18 cellular contexts compared by ENCODE assay signal in genomic region chr12:52137746-52138145, GRCh38. TPM values are rescaled to one million over a fixed set of nuclear protein-coding genes. Genes with fewer than 3 reads are reported as not detected.
DNase-seq lines count a peak whose midpoint lies in the region; ATAC-seq and TF ChIP-seq lines count a peak whose summit lies in the region.
"Had no signal": no experiment of that assay in that cellular context is flagged by ENCODE, and none has a peak within 500 bp of the region (broad histone marks: within the 10 kb centered on the region; RNA-seq: fewer than 3 reads in every experiment).

No MANE protein-coding gene starts in this region.

- POLR2A ChIA-PET in IMR-90 (lab: Charles Lee; ENCODE audit: unreplicated experiment): no interaction called here

- peaks cover 2% of the 10 kb centered on the region for H3K4me1 ChIP-seq in IMR-90 (ENCODE audit: control insufficient read depth, insufficient read depth, low read length)
- no peaks in the 10 kb centered on the region for H3K4me1 ChIP-seq in transverse colon

- intact Hi-C loops in left cardiac atrium (cut with DNase I) (no loop called here), Right ventricle myocardium inferior (cut with DNase I) (no loop called here), IMR-90 (cut with micrococcal nuclease) (loop anchor here (1.0 kb wide), 1 partner anchor 46 kb away; no protein-coding TSS in a partner anchor), transverse colon (cut with DNase I; ENCODE audit: low total_unique reads) (no loop called here)

- no peak overlapping the region for H3K14ac ChIP-seq in IMR-90 (replicated peaks; ENCODE audit: low read depth, low read length)

- no peak for TF ChIP-seq RAD21 in IMR-90 (IDR thresholded peaks at IDR 0.05; ENCODE audit: low read length)

- H3K9me3 ChIP-seq in IMR-90 (ENCODE audit: control insufficient read depth, insufficient read depth, low read length) (no peaks in the 10 kb centered on the region), transverse colon (no peaks in the 10 kb centered on the region)
- H3K9me3 ChIP-seq: A549, BE2C had no signal

- no peak overlapping the region for H4K8ac ChIP-seq in IMR-90 (ENCODE audit: low read depth in 2 of 2, low read length in 2 of 2)

- H3K36me3 ChIP-seq in IMR-90 (ENCODE audit: control insufficient read depth, insufficient read depth, low read length) (no peaks in the 10 kb centered on the region), transverse colon (no peaks in the 10 kb centered on the region)
- H3K36me3 ChIP-seq: BE2C had no signal

- H3K9ac ChIP-seq in IMR-90 (ENCODE audit: low read depth, low read length): no peak overlapping the region
- H3K9ac ChIP-seq: GM23248 had no signal

- peaks cover 17% of the 10 kb centered on the region for H3K27me3 ChIP-seq in IMR-90 (ENCODE audit: control insufficient read depth, insufficient read depth, low read length)
- H3K27me3 ChIP-seq in transverse colon: no peaks in the 10 kb centered on the region
- H3K27me3 ChIP-seq: BE2C had no signal

- H3K27ac ChIP-seq in IMR-90 (ENCODE audit: insufficient read depth, low read length) (no peak overlapping the region), transverse colon (no peak overlapping the region)
- H3K27ac ChIP-seq: C4-2B, GM23248 had no signal

- no peak overlapping the region for H2BK5ac ChIP-seq in IMR-90 (ENCODE audit: low read depth, low read length, poor library complexity, severe bottlenecking)

- no peak overlapping the region for H3K23ac ChIP-seq in IMR-90 (ENCODE audit: low read depth, low read length)

- no TSS peak for BruUV-seq in IMR-90 (replicated peaks; lab: Mats Ljungman, UMichigan)

- ATAC-seq in left cardiac atrium (no peak), Right ventricle myocardium inferior (no peak), IMR-90 (ENCODE audit: low read depth) (no peak)
- ATAC-seq: A549, GM12878 had no signal

- H2BK20ac ChIP-seq in IMR-90 (ENCODE audit: low read depth, low read length): no peak overlapping the region

- WGBS in IMR-90 (ENCODE audit: extremely low coverage in 2 of 2, insufficient read length in 1 of 2), 2 experiments: 86% methylated on average over 4 of the region's 5 CpGs; no CpG with 5 or more reads in 1 of the 2 experiments
- 83% methylated on average over 5 of the region's 5 CpGs; no CpG with 5 or more reads in 1 of the 2 donors for WGBS in transverse colon (ENCODE audit: low coverage in 1 of 2), 2 donors

- no peak overlapping the region for H3K4ac ChIP-seq in IMR-90 (ENCODE audit: low read depth, low read length)

- no peaks in the 10 kb centered on the region for H4K20me1 ChIP-seq in IMR-90 (ENCODE audit: insufficient read depth, low read length)

- H4K5ac ChIP-seq in IMR-90 (ENCODE audit: low read depth, low read length): no peak overlapping the region

- H4K91ac ChIP-seq in IMR-90 (ENCODE audit: insufficient read depth, low read depth, low read length): no peak overlapping the region

- no peaks in the 10 kb centered on the region for H3K79me1 ChIP-seq in IMR-90 (ENCODE audit: low read depth in 1 of 2, low read length in 2 of 2)

- TF ChIP-seq CTCF in IMR-90 (conservative IDR thresholded peaks at IDR 0.05; ENCODE audit: low read depth, low read length): no peak
- TF ChIP-seq CTCF in transverse colon (IDR thresholded peaks at IDR 0.05): no peak

- H3K56ac ChIP-seq in IMR-90 (ENCODE audit: extremely low read depth, insufficient read depth, low read length): no peak overlapping the region

- dilution Hi-C loops in IMR-90 (cut with HindIII; ENCODE audit: low sequenced_read_pairs, unreplicated experiment): no loop called here

- H3K4me3 ChIP-seq in IMR-90 (ENCODE audit: insufficient read depth, low read depth, low read length): no peak overlapping the region
- no peak overlapping the region for H3K4me3 ChIP-seq in transverse colon
- H3K4me3 ChIP-seq: A549, GM12878, GM23248 had no signal

- CTCF ChIA-PET in IMR-90 (lab: Yijun Ruan, JAX): no interaction called here

- no peak for TF ChIP-seq EP300 in transverse colon (IDR thresholded peaks at IDR 0.05; ENCODE audit: low read depth)

- no peak overlapping the region for H2BK15ac ChIP-seq in IMR-90 (ENCODE audit: low read depth, low read length)

- no peak overlapping the region for H3K4me2 ChIP-seq in IMR-90 (ENCODE audit: low read depth, low read length)
- H3K4me2 ChIP-seq: A549 had no signal

- no peak overlapping the region for H2AK9ac ChIP-seq in IMR-90 (replicated peaks; ENCODE audit: low read depth, low read length, poor library complexity)

- no peak overlapping the region for H3K18ac ChIP-seq in IMR-90 (ENCODE audit: low read depth, low read length)

- TF ChIP-seq POLR2A in IMR-90 (IDR thresholded peaks at IDR 0.05; ENCODE audit: low read depth, low read length): no peak
- no peak for TF ChIP-seq POLR2A in transverse colon (IDR thresholded peaks at IDR 0.05)

- H3K9me1 ChIP-seq in IMR-90 (ENCODE audit: insufficient read depth, low read length): 0 out of 2 replicates have a peak, but pooled peaks cover 3% of the 10 kb centered on the region

- peak; percentile 15 for DNase-seq in left cardiac atrium
- DNase-seq in Right ventricle myocardium inferior (ENCODE audit: missing footprints): no peak
- no peak for DNase-seq in IMR-90
- peak; percentile 50 for DNase-seq in islet precursor cell
- DNase-seq in NCI-H187 treated with DMSO at 0.1 percent for 48 hours (lab: John Stamatoyannopoulos, UW): no peak
- no peak for DNase-seq in transverse colon
- DNase-seq in stimulated activated naive CD4-positive, alpha-beta T cell treated with Interleukin-2 at 50 U/mL for 16 hours (lab: John Stamatoyannopoulos, UW): no peak
- DNase-seq: BE2C; CD4-positive, alpha-beta memory T cell; DMS79; GM23248; H7 had no signal

- H2AK5ac ChIP-seq in IMR-90 (ENCODE audit: low read depth, low read length): 0 out of 2 replicates have a peak overlapping the region, but pooled peaks have one; percentile 13

- H2BK120ac ChIP-seq in IMR-90 (ENCODE audit: low read depth, low read length): no peak overlapping the region

- no peak overlapping the region for H2AFZ ChIP-seq in IMR-90 (replicated peaks; ENCODE audit: low read length, poor library complexity)
- H2AFZ ChIP-seq: GM23248 had no signal

- in situ Hi-C loops in IMR-90 (cut with MboI; ENCODE audit: low sequenced_read_pairs) (no loop called here), transverse colon (cut with MboI; ENCODE audit: low pct_ligation_motif_present in 1 of 4, low pct_unique_long_range_greater_than_20kb in 1 of 4, low sequenced_read_pairs in 3 of 4) (no loop called here)

TF ChIP-seq in IMR-90, 13 proteins besides CTCF, POLR2A, EP300 and RAD21:
- TF ChIP-seq USF2 (IDR thresholded peaks at IDR 0.05; ENCODE audit: low read depth, low read length) (no peak), FOS (IDR thresholded peaks at IDR 0.05; ENCODE audit: low read depth, low read length) (no peak)

RNA-seq across cellular contexts. Expression of gene KRT80, which starts 54.1 kb away (rescaled TPM):
- under 1 TPM in 1 of 2 donors, not detected in 1; 0.44 TPM for total RNA-seq in left cardiac atrium
- not detected for total RNA-seq in Right ventricle myocardium inferior
- 0.54 and 0.56 TPM in 2 replicates for total RNA-seq in IMR-90 (2012; rRNA removed)
- polyA plus RNA-seq in IMR-90 (2012; rRNA removed): 3.4 TPM in 2 replicates
- polyA plus RNA-seq in IMR-90 (2012; cell fraction: cytosol; rRNA removed): 1.2 and 2.4 TPM in 2 replicates
- polyA plus RNA-seq in IMR-90 (2012; cell fraction: nucleus; rRNA removed; ENCODE audit: low replicate concordance): 14.7 and 18.0 TPM in 2 replicates
- total RNA-seq in transverse colon: under 1 TPM in 1 of 4 donors, not detected in 3; 0.14 TPM
- total RNA-seq: CD4-positive, alpha-beta memory T cell; GM12878; H7 had no signal
- polyA plus RNA-seq: CD4-positive, alpha-beta memory T cell had no signal

RNA-seq across cellular contexts. Expression of gene SMIM41, which starts 58.2 kb away (rescaled TPM):
- under 1 TPM in 1 of 2 donors, not detected in 1; 0.27 TPM for total RNA-seq in left cardiac atrium
- total RNA-seq in Right ventricle myocardium inferior: 0.16 TPM
- not detected in 2 replicates for total RNA-seq in IMR-90 (2012; rRNA removed)
- polyA plus RNA-seq in IMR-90 (2012; rRNA removed): not detected in 2 replicates
- 0.04 and 0.17 TPM in 2 replicates for polyA plus RNA-seq in IMR-90 (2012; cell fraction: cytosol; rRNA removed)
- 0.14 and 0.45 TPM in 2 replicates for polyA plus RNA-seq in IMR-90 (2012; cell fraction: nucleus; rRNA removed; ENCODE audit: low replicate concordance)
- 1 to 10 TPM in 1 of 4 donors, under 1 TPM in 2, not detected in 1; 0.64 to 1.5 (median 0.80) TPM for total RNA-seq in transverse colon
- total RNA-seq: CD4-positive, alpha-beta memory T cell; G401; GM12878; GM23248; H7; HT-29 had no signal
- polyA plus RNA-seq: A549; AG04450; CD4-positive, alpha-beta memory T cell; GM12878; GM23248 had no signal

Comparison
In these comparisons a context has a peak if more than half of its experiments do, and no peak if none do; other contexts are left out.
1. DNase-seq: peak in left cardiac atrium (single experiment) and islet precursor cell (single experiment); none in Right ventricle myocardium inferior (single experiment), IMR-90 (single experiment), NCI-H187 treated with DMSO at 0.1 percent for 48 hours (single experiment), transverse colon (single experiment) and stimulated activated naive CD4-positive, alpha-beta T cell treated with Interleukin-2 at 50 U/mL for 16 hours (single experiment).